ENCODE assay signal across 9 cellular contexts in the genomic region with DNA sequence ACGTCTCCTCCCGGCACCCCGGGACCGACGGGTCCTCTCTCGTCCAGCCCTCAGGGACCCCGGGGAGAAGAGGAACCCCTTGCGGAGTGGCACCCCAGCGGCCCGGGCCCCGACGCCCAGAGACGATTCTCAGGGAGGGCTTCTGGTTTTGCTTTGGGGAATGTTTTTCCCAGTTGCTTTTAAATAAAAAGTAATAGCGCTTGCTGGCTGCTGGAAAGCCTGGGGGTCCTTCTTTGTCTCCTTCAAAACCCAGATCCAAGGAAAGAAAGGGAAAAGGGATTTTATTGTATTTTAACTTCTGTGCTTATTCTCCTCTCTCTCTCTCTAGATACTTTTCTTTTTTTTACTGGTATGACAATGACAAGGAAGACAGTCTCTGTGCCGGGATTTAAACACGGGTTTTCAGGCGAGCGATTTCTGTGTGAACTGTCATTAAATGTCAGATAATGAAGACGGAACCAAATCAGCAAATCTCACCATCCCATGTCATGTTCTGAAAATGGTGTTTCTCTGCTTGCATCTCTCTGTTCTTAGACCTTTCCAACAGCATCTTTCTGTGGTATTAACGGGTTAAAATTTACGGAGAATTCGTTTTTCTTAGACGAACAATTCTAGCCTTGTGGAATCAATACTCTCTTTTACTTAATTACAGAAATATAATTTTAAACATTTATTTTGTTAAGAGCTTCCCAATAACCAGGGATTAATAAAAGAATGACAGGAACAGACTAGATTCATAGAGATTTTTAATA. TPM values are rescaled to one million over a fixed set of nuclear protein-coding genes. Genes with fewer than 3 reads are reported as not detected.
DNase-seq lines count a peak whose midpoint lies in the region; ATAC-seq and TF ChIP-seq lines count a peak whose summit lies in the region.
"Had no signal": no experiment of that assay in that cellular context is flagged by ENCODE, and none has a peak within 500 bp of the region (broad histone marks: within the 10 kb centered on the region; RNA-seq: fewer than 3 reads in every experiment).

No MANE protein-coding gene starts in this region.

- H3K4me1 ChIP-seq in mesendoderm (ENCODE audit: control insufficient read depth, low read depth, low read length) (no peaks in the 10 kb centered on the region), upper lobe of left lung (peaks cover 3 to 18% (median 14%) of the 10 kb centered on the region in 4 donors)

- no peak overlapping the region for H2BK5ac ChIP-seq in mesendoderm (ENCODE audit: low read length)

- in situ Hi-C loops in brain microvascular endothelial cell (cut with HindIII; ENCODE audit: low pct_ligation_motif_present, low sequenced_read_pairs), result no loop called here

- H3K4me3 ChIP-seq in brain microvascular endothelial cell (ENCODE audit: low read depth, low read length), result peak overlapping the region; percentile 65
- peak overlapping the region; percentile 65 for H3K4me3 ChIP-seq in mesendoderm (ENCODE audit: low read length)
- peak overlapping the region; percentile 16 to 63 (median 48) for H3K4me3 ChIP-seq in upper lobe of left lung

- H3K9me3 Mint-ChIP-seq in activated naive CD4-positive, alpha-beta T cell treated with anti-CD3 and anti-CD28 coated beads, Interleukin-2, amount 50 U/mL, for 24 hours, result no peaks in the 10 kb centered on the region

- H3K4me3 Mint-ChIP-seq in activated naive CD4-positive, alpha-beta T cell treated with anti-CD3 and anti-CD28 coated beads, Interleukin-2, amount 50 U/mL, for 24 hours, result peak overlapping the region; percentile 73

- H3K4me2 ChIP-seq in mesendoderm (ENCODE audit: low read length), result peak overlapping the region; percentile 84

- no peaks in the 10 kb centered on the region for H3K79me2 ChIP-seq in mesendoderm (ENCODE audit: control insufficient read depth, insufficient read depth, low read length)

- no peaks in the 10 kb centered on the region for H3K9me3 ChIP-seq in upper lobe of left lung

- H3K27me3 ChIP-seq in brain microvascular endothelial cell (replicated peaks), result no peaks in the 10 kb centered on the region
- no peaks in the 10 kb centered on the region for H3K27me3 ChIP-seq in mesendoderm (ENCODE audit: insufficient read depth, low read length, poor library complexity)
- no peaks in the 10 kb centered on the region for H3K27me3 ChIP-seq in upper lobe of left lung

- H2BK120ac ChIP-seq in mesendoderm (ENCODE audit: low read depth, low read length), result no peak overlapping the region

- peaks cover 29% of the 10 kb centered on the region for H3K27me3 Mint-ChIP-seq in activated naive CD4-positive, alpha-beta T cell treated with anti-CD3 and anti-CD28 coated beads, Interleukin-2, amount 50 U/mL, for 24 hours

- no peak for TF ChIP-seq EP300 in upper lobe of left lung (IDR thresholded peaks at IDR 0.05)

- H3K36me3 ChIP-seq in brain microvascular endothelial cell (replicated peaks) (no peaks in the 10 kb centered on the region), mesendoderm (ENCODE audit: control insufficient read depth, insufficient read depth, low read length) (no peaks in the 10 kb centered on the region), upper lobe of left lung (no peaks in the 10 kb centered on the region)

- H3K27ac ChIP-seq in brain microvascular endothelial cell, result no peak overlapping the region
- no peak overlapping the region for H3K27ac ChIP-seq in mesendoderm (ENCODE audit: low read depth, low read length)
- peak overlapping the region in 3 of 4 donors; percentile 24 to 66 (median 40) for H3K27ac ChIP-seq in upper lobe of left lung

- ATAC-seq in upper lobe of left lung (ENCODE audit: low FRiP score in 2 of 2) (no peak), GM18907 (IDR thresholded peaks at IDR 0.05; ENCODE audit: unreplicated experiment) (no peak), esophagus mucosa (no peak)

- DNase-seq in activated naive CD4-positive, alpha-beta T cell (lab: John Stamatoyannopoulos, UW), result no peak
- DNase-seq in brain microvascular endothelial cell, result no peak
- DNase-seq in mesendoderm, result no peak
- no peak for DNase-seq in upper lobe of left lung
- no peak for DNase-seq in GF-D8 (lab: John Stamatoyannopoulos, UW)
- DNase-seq: activated CD4-positive, alpha-beta T cell treated with anti-CD3 and anti-CD28 coated beads for 1 hour had no signal

- WGBS in mesendoderm (ENCODE audit: extremely low coverage, insufficient coverage, low lambda C conversion rate), result no CpG with 5 or more reads among the region's 23 CpGs
- WGBS in upper lobe of left lung, 2 donors, result 20 to 25% methylated on average over 14 to 23 of the region's 23 CpGs

- H3K4me1 Mint-ChIP-seq in activated naive CD4-positive, alpha-beta T cell treated with anti-CD3 and anti-CD28 coated beads, Interleukin-2, amount 50 U/mL, for 24 hours, result peaks cover 11% of the 10 kb centered on the region

- TF ChIP-seq CTCF in brain microvascular endothelial cell (IDR thresholded peaks at IDR 0.05; ENCODE audit: low read depth, low read length, missing control alignments) (no peak), upper lobe of left lung (IDR thresholded peaks at IDR 0.05) (no peak)

- peaks cover 2% of the 10 kb centered on the region for H3K79me1 ChIP-seq in mesendoderm (ENCODE audit: low read length)

- no peaks in the 10 kb centered on the region for H3K36me3 Mint-ChIP-seq in activated naive CD4-positive, alpha-beta T cell treated with anti-CD3 and anti-CD28 coated beads, Interleukin-2, amount 50 U/mL, for 24 hours

- no peak overlapping the region for H2BK15ac ChIP-seq in mesendoderm (replicated peaks; ENCODE audit: low read depth)

- TF ChIP-seq POLR2A in upper lobe of left lung (IDR thresholded peaks at IDR 0.05), result no peak

- peak overlapping the region; percentile 5 for H3K18ac ChIP-seq in mesendoderm (ENCODE audit: low read length)

- H3K9ac ChIP-seq in mesendoderm (ENCODE audit: low read length), result peak overlapping the region; percentile 89

- H4K8ac ChIP-seq in mesendoderm (ENCODE audit: low read depth, low read length), result peak overlapping the region; percentile 29

- peak overlapping the region; percentile 95 for H3K56ac ChIP-seq in mesendoderm (ENCODE audit: low read length)

- no peak overlapping the region for H4K5ac ChIP-seq in mesendoderm (ENCODE audit: low read length)

- no peak overlapping the region for H2AK5ac ChIP-seq in mesendoderm (ENCODE audit: low read length)

- no peak overlapping the region for H3K23ac ChIP-seq in mesendoderm (ENCODE audit: low read length)

- no peak overlapping the region for H3K27ac Mint-ChIP-seq in activated naive CD4-positive, alpha-beta T cell treated with anti-CD3 and anti-CD28 coated beads, Interleukin-2, amount 50 U/mL, for 24 hours

- peak overlapping the region; percentile 63 for H3K4ac ChIP-seq in mesendoderm (ENCODE audit: low read depth, low read length)

RNA-seq across cellular contexts. Expression of gene PCOLCE2, which starts 0.6 kb away (rescaled TPM):
- polyA plus RNA-seq in mesendoderm (2013, experiment 1 of 2), result 9.3 TPM
- 9.4 TPM for polyA plus RNA-seq in mesendoderm (2013, experiment 2 of 2)
- 10 to 100 TPM in 5 of 6 donors, 1 to 10 TPM in 1; 9.4 to 46.3 (median 17.9) TPM for total RNA-seq in upper lobe of left lung
- total RNA-seq in esophagus mucosa, result 0.36 TPM

Comparison
In these comparisons a context has a peak if more than half of its experiments do, and no peak if none do; other contexts are left out.
1. H3K27ac ChIP-seq: peak in upper lobe of left lung (3 of 4); none in brain microvascular endothelial cell (single experiment) and mesendoderm (single experiment).
2. Peak in every context shown above with its lines, with median percentiles within 50 percentile points of each other: H3K4me3 ChIP-seq.